In genomic region chr5:154858251-154858971, GRCh38 we compare ENCODE assay signal across 8 cellular contexts. TPM values are rescaled to one million over a fixed set of nuclear protein-coding genes. Genes with fewer than 3 reads are reported as not detected.
DNase-seq lines count a peak whose midpoint lies in the region; FAIRE-seq and TF ChIP-seq lines count a peak whose summit lies in the region.

Gene CNOT8 (plus strand): TSS chr5:154858627. CDS start chr5:154863279, 4,652 bp downstream.

- H3K36me3 Mint-ChIP-seq in activated naive CD4-positive, alpha-beta T cell treated with anti-CD3 and anti-CD28 coated beads for 36 hours (ENCODE audit: low read depth), result peaks cover 23% of the 10 kb centered on the region

- CTCF ChIA-PET in activated naive CD4-positive, alpha-beta T cell treated with anti-CD3 and anti-CD28 coated beads for 36 hours (lab: Charles Lee), result interaction anchor here (0.9 kb wide), 1 partner anchor 207 kb away, joined by 3 read pairs; no protein-coding TSS in a partner anchor

- peaks cover 41% of the 10 kb centered on the region for H3K4me1 Mint-ChIP-seq in activated naive CD4-positive, alpha-beta T cell treated with anti-CD3 and anti-CD28 coated beads for 36 hours (ENCODE audit: low read depth)

- no peak for FAIRE-seq in frontal cortex (lab: Jason Lieb, UNC)

- H3K4me3 Mint-ChIP-seq in activated naive CD4-positive, alpha-beta T cell treated with anti-CD3 and anti-CD28 coated beads for 36 hours, result peak within 1 kb of the TSS; percentile 88

- no peaks in the 10 kb centered on the region for H3K27me3 Mint-ChIP-seq in activated naive CD4-positive, alpha-beta T cell treated with anti-CD3 and anti-CD28 coated beads for 36 hours (ENCODE audit: low read depth)

- no peaks in the 10 kb centered on the region for H3K9me3 Mint-ChIP-seq in activated naive CD4-positive, alpha-beta T cell treated with anti-CD3 and anti-CD28 coated beads for 36 hours

- TF ChIP-seq CTCF in HFF-Myc (IDR thresholded peaks at IDR 0.05; ENCODE audit: low read depth, low read length, missing control alignments), result no peak

- DNase-seq in GM03348 (ENCODE audit: low spot score) (peak; percentile 95), HFF-Myc (ENCODE audit: extremely low read depth, low read depth) (peak; percentile 88), NAMALWA (ENCODE audit: low spot score) (peak; percentile 98), SK-N-DZ (ENCODE audit: low spot score) (peak; percentile 99), frontal cortex (ENCODE audit: low spot score in 2 of 2) (peak; percentile 84 to 85), non-pigmented ciliary epithelial cell (ENCODE audit: low read depth) (peak; percentile 85), superior temporal gyrus (ENCODE audit: extremely low spot score) (peak; percentile 97)
- DNase-seq in activated naive CD4-positive, alpha-beta T cell treated with anti-CD3 and anti-CD28 coated beads for 36 hours, result peak; percentile 97

- H3K27ac Mint-ChIP-seq in activated naive CD4-positive, alpha-beta T cell treated with anti-CD3 and anti-CD28 coated beads for 36 hours, result peak within 1 kb of the TSS; percentile 94

- intact Hi-C loops in activated naive CD4-positive, alpha-beta T cell treated with anti-CD3 and anti-CD28 coated beads for 36 hours (cut with micrococcal nuclease), result loop anchor here (1.0 to 5.0 kb wide), 9 partner anchors 29 to 820 kb away; partner anchors contain the start of genes FAM114A2, GALNT10, GEMIN5 and LARP1

- H3K4me3 ChIP-seq in HFF-Myc (replicated peaks; ENCODE audit: low read depth, low read length), result peak within 1 kb of the TSS; percentile 85

RNA-seq across cellular contexts. Expression of gene CNOT8, which starts in this region (rescaled TPM):
- polyA plus RNA-seq in SK-N-DZ (2014; cell fraction: cytosol; rRNA removed), result 108 and 151 TPM in 2 replicates
- polyA plus RNA-seq in SK-N-DZ (2014; cell fraction: nucleus; rRNA removed), result 59.7 and 74.1 TPM in 2 replicates
- total RNA-seq in activated naive CD4-positive, alpha-beta T cell treated with anti-CD3 and anti-CD28 coated beads for 36 hours, result 10 to 100 TPM; 63.5 to 65.3 TPM
- total RNA-seq in frontal cortex, result 118 TPM

Comparison
In these comparisons a context has a peak if more than half of its experiments do, and no peak if none do; other contexts are left out.
1. Peak in every context shown above with its lines: DNase-seq and H3K4me3 ChIP-seq.